24 cellular contexts compared by ENCODE assay signal in the genomic region with DNA sequence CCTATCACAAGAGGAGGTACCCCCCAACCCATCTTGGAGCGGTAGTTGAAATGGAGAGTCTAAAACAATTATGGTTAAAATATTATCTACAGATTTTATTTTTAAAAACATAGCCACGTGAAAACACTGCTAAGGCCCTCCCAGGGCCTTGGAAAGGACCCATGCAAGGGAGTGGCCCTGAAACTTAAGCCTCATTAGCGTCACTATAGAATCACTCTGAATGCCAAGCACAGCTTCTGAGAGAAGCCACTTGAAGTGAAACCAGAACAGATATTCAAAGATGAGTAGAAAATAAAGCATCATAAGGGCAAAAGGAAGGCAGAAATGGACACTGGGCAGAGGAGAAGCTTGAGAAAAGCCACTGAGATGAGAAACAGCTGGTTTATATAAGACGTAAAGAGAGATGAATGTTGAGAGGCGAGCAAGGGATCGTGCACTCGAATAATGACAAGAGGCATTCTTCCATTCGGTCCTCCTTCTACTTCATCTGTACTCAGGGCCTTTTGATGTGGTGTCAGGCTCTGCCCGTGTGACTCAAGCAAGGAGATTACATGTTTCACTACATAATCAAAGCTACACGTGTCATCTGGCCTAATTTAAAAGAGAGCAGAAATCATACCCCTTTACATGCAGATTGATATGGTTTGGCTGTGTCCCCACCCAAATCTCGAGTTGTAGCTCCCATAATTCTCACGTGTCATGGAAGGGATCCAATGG. TPM values are rescaled to one million over a fixed set of nuclear protein-coding genes. Genes with fewer than 3 reads are reported as not detected.
"Had no signal": no experiment of that assay in that cellular context is flagged by ENCODE, and none has a peak within 500 bp of the region (broad histone marks: within the 10 kb centered on the region; RNA-seq: fewer than 3 reads in every experiment).

No MANE protein-coding gene starts in this region.

- H3K4me3 Mint-ChIP-seq: activated CD4-positive, alpha-beta T cell treated with anti-CD3 and anti-CD28 coated beads, Interleukin-2, amount 10 ng/mL, durations not matched to agents 24 days and 14 days; activated CD8-positive, alpha-beta T cell treated with anti-CD3 and anti-CD28 coated beads, Interleukin-2, amount 10 ng/mL, durations not matched to agents 7 days and 5 days; activated naive CD4-positive, alpha-beta T cell treated with anti-CD3 and anti-CD28 coated beads for 36 hours; activated naive CD8-positive, alpha-beta T cell treated with anti-CD3 and anti-CD28 coated beads, Interleukin-2, amount 50 U/mL, for 24 hours; activated T-cell treated with anti-CD3 and anti-CD28 coated beads, Interleukin-2, amount 50 U/mL, for 4 hours; central memory CD8-positive, alpha-beta T cell; endodermal cell; stimulated activated naive CD8-positive, alpha-beta T cell treated with anti-CD3 and anti-CD28 coated beads, Interleukin-15, Interleukin-2, amounts not matched to agents 100 ng/mL and 50 ng/mL, for 24 hours had no signal

- ATAC-seq: activated CD8-positive, alpha-beta T cell treated with anti-CD3 and anti-CD28 coated beads, Interleukin-2, amount 10 ng/mL, durations not matched to agents 7 days and 5 days; activated naive CD8-positive, alpha-beta T cell treated with anti-CD3 and anti-CD28 coated beads, Interleukin-2, amount 50 U/mL, for 24 hours; activated T-cell treated with anti-CD3 and anti-CD28 coated beads, Interleukin-2, amount 50 U/mL, for 4 hours; gastroesophageal sphincter; left lung had no signal

- H3K4me1 ChIP-seq: colonic mucosa, left lung, prostate gland, tibial nerve had no signal

- H3K4me3 ChIP-seq: colonic mucosa, gastroesophageal sphincter, heart left ventricle, left lung, prostate gland, right atrium auricular region, skin epidermis, tibial nerve had no signal

- H3K27ac Mint-ChIP-seq: activated CD4-positive, alpha-beta T cell treated with anti-CD3 and anti-CD28 coated beads, Interleukin-2, amount 10 ng/mL, durations not matched to agents 24 days and 14 days; activated CD8-positive, alpha-beta T cell treated with anti-CD3 and anti-CD28 coated beads, Interleukin-2, amount 10 ng/mL, durations not matched to agents 7 days and 5 days; activated naive CD4-positive, alpha-beta T cell treated with anti-CD3 and anti-CD28 coated beads for 36 hours; activated naive CD8-positive, alpha-beta T cell treated with anti-CD3 and anti-CD28 coated beads, Interleukin-2, amount 50 U/mL, for 24 hours; endodermal cell; stimulated activated naive CD8-positive, alpha-beta T cell treated with anti-CD3 and anti-CD28 coated beads, Interleukin-15, Interleukin-2, amounts not matched to agents 100 ng/mL and 50 ng/mL, for 24 hours had no signal

- H3K27me3 ChIP-seq: brain microvascular endothelial cell, colonic mucosa, gastroesophageal sphincter, heart left ventricle, left lung, right atrium auricular region, tibial nerve had no signal

- H3K4me1 Mint-ChIP-seq: activated CD4-positive, alpha-beta T cell treated with anti-CD3 and anti-CD28 coated beads, Interleukin-2, amount 10 ng/mL, durations not matched to agents 24 days and 14 days; activated naive CD8-positive, alpha-beta T cell treated with anti-CD3 and anti-CD28 coated beads, Interleukin-2, amount 50 U/mL, for 24 hours; central memory CD8-positive, alpha-beta T cell had no signal

- H3K27me3 Mint-ChIP-seq: activated CD4-positive, alpha-beta T cell treated with anti-CD3 and anti-CD28 coated beads, Interleukin-2, amount 10 ng/mL, durations not matched to agents 24 days and 14 days; activated naive CD8-positive, alpha-beta T cell treated with anti-CD3 and anti-CD28 coated beads, Interleukin-2, amount 50 U/mL, for 24 hours; stimulated activated naive CD8-positive, alpha-beta T cell treated with anti-CD3 and anti-CD28 coated beads, Interleukin-15, Interleukin-2, amounts not matched to agents 100 ng/mL and 50 ng/mL, for 24 hours had no signal

- H3K9me3 ChIP-seq: colonic mucosa, gastroesophageal sphincter, left lung, prostate gland, right atrium auricular region, tibial nerve had no signal

- H3K27ac ChIP-seq: brain microvascular endothelial cell, colonic mucosa, epithelial cell of prostate, gastroesophageal sphincter, left lung, prostate gland, skin epidermis, tibial nerve had no signal

- FAIRE-seq: urothelium cell line had no signal

- H3K36me3 ChIP-seq: brain microvascular endothelial cell, colonic mucosa, gastroesophageal sphincter, heart left ventricle, left lung, prostate gland, right atrium auricular region, tibial nerve had no signal

- H3K9me3 Mint-ChIP-seq: activated CD4-positive, alpha-beta T cell treated with anti-CD3 and anti-CD28 coated beads, Interleukin-2, amount 10 ng/mL, durations not matched to agents 24 days and 14 days; activated naive CD4-positive, alpha-beta T cell treated with anti-CD3 and anti-CD28 coated beads for 36 hours; activated T-cell treated with anti-CD3 and anti-CD28 coated beads, Interleukin-2, amount 50 U/mL, for 4 hours; endodermal cell had no signal

- DNase-seq: activated CD4-positive, alpha-beta T cell treated with anti-CD3 and anti-CD28 coated beads, Interleukin-2, amount 10 ng/mL, durations not matched to agents 24 days and 14 days; activated CD8-positive, alpha-beta T cell treated with anti-CD3 and anti-CD28 coated beads, Interleukin-2, amount 10 ng/mL, durations not matched to agents 7 days and 5 days; activated naive CD4-positive, alpha-beta T cell treated with anti-CD3 and anti-CD28 coated beads for 36 hours; activated naive CD8-positive, alpha-beta T cell treated with anti-CD3 and anti-CD28 coated beads, Interleukin-2, amount 50 U/mL, for 24 hours; activated T-cell treated with anti-CD3 and anti-CD28 coated beads, Interleukin-2, amount 50 U/mL, for 4 hours; anterior cingulate cortex; brain microvascular endothelial cell; colonic mucosa; endodermal cell; heart left ventricle; left lung; T1000 had no signal

RNA-seq across cellular contexts. Expression of gene SLC39A12, which starts 33.4 kb away (rescaled TPM):
- total RNA-seq: activated CD4-positive, alpha-beta T cell treated with anti-CD3 and anti-CD28 coated beads, Interleukin-2, amount 10 ng/mL, durations not matched to agents 24 days and 14 days; activated CD8-positive, alpha-beta T cell treated with anti-CD3 and anti-CD28 coated beads, Interleukin-2, amount 10 ng/mL, durations not matched to agents 7 days and 5 days; activated naive CD4-positive, alpha-beta T cell treated with anti-CD3 and anti-CD28 coated beads for 36 hours; activated T-cell treated with anti-CD3 and anti-CD28 coated beads, Interleukin-2, amount 50 U/mL, for 4 hours; endodermal cell; kidney epithelial cell; myocyte; prostate gland; right atrium auricular region; tibial nerve had no signal
- polyA plus RNA-seq: heart left ventricle, neural cell had no signal
